Comparison of ENCODE assay signal across 10 cellular contexts in the genomic region with DNA sequence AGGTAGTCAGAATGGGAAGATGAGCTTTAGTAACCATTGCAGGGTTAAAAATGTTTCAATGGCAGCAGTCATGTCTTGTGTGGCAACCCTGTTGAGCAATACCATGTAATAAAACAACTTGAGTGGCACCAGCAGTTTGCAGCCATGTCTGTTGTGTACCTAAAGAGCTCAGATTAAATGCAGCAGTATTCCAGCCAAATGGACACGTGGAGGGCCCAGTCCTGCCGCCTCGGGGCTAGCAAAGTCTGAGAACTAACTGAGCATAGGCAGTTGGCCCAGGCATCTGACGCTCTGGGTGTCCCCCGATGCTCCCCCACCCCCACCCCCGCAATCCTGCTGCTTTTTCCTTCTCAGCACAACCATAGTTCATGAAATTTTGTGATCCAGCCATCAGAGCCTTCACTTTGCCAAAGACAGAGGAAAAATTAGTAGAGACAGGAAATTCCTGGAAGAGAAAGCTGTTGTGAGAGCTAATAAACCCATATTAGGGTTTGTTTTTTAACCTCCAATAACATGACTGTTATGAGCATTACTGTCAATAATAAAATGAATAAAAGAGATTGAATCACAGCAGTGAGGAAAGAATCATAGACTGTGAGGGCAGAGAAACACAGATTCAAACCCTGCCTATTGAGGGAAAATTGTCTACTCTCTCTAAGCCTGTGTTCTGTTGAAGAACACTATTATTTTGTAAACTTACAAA.
DNase-seq lines count a peak whose midpoint lies in the region; ATAC-seq, FAIRE-seq and TF ChIP-seq lines count a peak whose summit lies in the region.
"Had no signal": no experiment of that assay in that cellular context is flagged by ENCODE, and none has a peak within 500 bp of the region (broad histone marks: within the 10 kb centered on the region; RNA-seq: fewer than 3 reads in every experiment).

No MANE protein-coding gene starts in this region.

- CTCF ChIA-PET in endothelial cell of umbilical vein (lab: Charles Lee): interaction anchor here (0.6 to 1.4 kb wide), 4 partner anchors 16 to 884 kb away, joined by 3 read pairs; no protein-coding TSS in a partner anchor

- POLR2A ChIA-PET in endothelial cell of umbilical vein (lab: Charles Lee): no interaction called here

- H3K36me3 ChIP-seq in endothelial cell of umbilical vein (ENCODE audit: control insufficient read depth in 2 of 2, extremely low read depth in 1 of 2, insufficient read depth in 2 of 2, low read length in 2 of 2): no peaks in the 10 kb centered on the region

- no peak overlapping the region for H3K4me3 ChIP-seq in endothelial cell of umbilical vein (replicated peaks in 1 of 3; ENCODE audit: insufficient read depth in 1 of 3, low read depth in 1 of 3, low read length in 3 of 3)

- intact Hi-C loops in endothelial cell of umbilical vein (cut with micrococcal nuclease): no loop called here

- no peak for FAIRE-seq in endothelial cell of umbilical vein (lab: Jason Lieb, UNC)
- FAIRE-seq: astrocyte, islet of Langerhans had no signal

- no peak overlapping the region for H3K9ac ChIP-seq in endothelial cell of umbilical vein (replicated peaks; ENCODE audit: extremely low read depth, insufficient read depth, low read length)

- dilution Hi-C loops in endothelial cell of umbilical vein (cut with MboI; ENCODE audit: extremely low pct_ligation_motif_present, low sequenced_read_pairs): no loop called here

- no peak for TF ChIP-seq POLR2A in endothelial cell of umbilical vein (IDR thresholded peaks at IDR 0.05; ENCODE audit: low read depth, low read length)

- TF ChIP-seq CTCF in endothelial cell of umbilical vein (IDR thresholded peaks at IDR 0.05; ENCODE audit: extremely low read depth in 1 of 2, insufficient read depth in 1 of 2, low read depth in 1 of 2, low read length in 2 of 2): no peak
- TF ChIP-seq CTCF in omental fat pad (IDR thresholded peaks at IDR 0.05): no peak

- H2AFZ ChIP-seq in endothelial cell of umbilical vein (ENCODE audit: low read depth, low read length): peak overlapping the region; percentile 83

- H3K27me3 ChIP-seq in endothelial cell of umbilical vein (ENCODE audit: control insufficient read depth in 2 of 2, insufficient read depth in 2 of 2, low read length in 2 of 2): no peaks in the 10 kb centered on the region

- H4K20me1 ChIP-seq in endothelial cell of umbilical vein (replicated peaks; ENCODE audit: control insufficient read depth, extremely low read depth, insufficient read depth, low read length): no peaks in the 10 kb centered on the region

- ATAC-seq in omental fat pad (ENCODE audit: low FRiP score) (peak; percentile 39), GM21529 (IDR thresholded peaks at IDR 0.05; ENCODE audit: unreplicated experiment) (no peak), HG02884 (IDR thresholded peaks at IDR 0.05; ENCODE audit: unreplicated experiment) (no peak)

- peak; percentile 2 for DNase-seq in Ammon's horn (ENCODE audit: low spot score)
- DNase-seq in NCI-H748 treated with DMSO at 0.1 percent for 48 hours (lab: John Stamatoyannopoulos, UW): peak; percentile 19
- DNase-seq in endothelial cell of umbilical vein (ENCODE audit: low read depth, low spot score): peak; percentile 45
- DNase-seq in omental fat pad (ENCODE audit: low spot score): peak; percentile 25
- no peak for DNase-seq in kidney glomerular epithelial cell (lab: John Stamatoyannopoulos, UW)
- DNase-seq in AG08395 (ENCODE audit: low spot score): no peak

- H3K4me1 ChIP-seq in endothelial cell of umbilical vein (ENCODE audit: control insufficient read depth, extremely low read depth, insufficient read depth, low read length): no peaks in the 10 kb centered on the region

- no peak overlapping the region for H3K4me2 ChIP-seq in endothelial cell of umbilical vein (ENCODE audit: insufficient read depth, low read length)

- no peak overlapping the region for H3K27ac ChIP-seq in endothelial cell of umbilical vein (ENCODE audit: insufficient read depth, low read depth, low read length)

- H3K9me1 ChIP-seq in endothelial cell of umbilical vein (replicated peaks; ENCODE audit: control insufficient read depth, extremely low read depth, insufficient read depth, low read length): no peaks in the 10 kb centered on the region

- H3K79me2 ChIP-seq in endothelial cell of umbilical vein (ENCODE audit: control insufficient read depth, insufficient read depth, low read length): no peaks in the 10 kb centered on the region

- BruUV-seq in endothelial cell of umbilical vein (replicated peaks; lab: Mats Ljungman, UMichigan): no TSS peak

- H3K9me3 ChIP-seq in endothelial cell of umbilical vein (replicated peaks; ENCODE audit: control insufficient read depth, insufficient read depth, low read length): no peaks in the 10 kb centered on the region

TF ChIP-seq in endothelial cell of umbilical vein, 7 proteins besides CTCF, POLR2A, EP300 and RAD21:
- TF ChIP-seq EZH2 (IDR thresholded peaks at IDR 0.05; ENCODE audit: borderline replicate concordance, low read depth, low read length, severe bottlenecking): no peak
- no peak for TF ChIP-seq POLR2AphosphoS5 (IDR thresholded peaks at IDR 0.05; ENCODE audit: insufficient read depth, low read depth, low read length)
- TF ChIP-seq FOS (IDR thresholded peaks at IDR 0.05; ENCODE audit: borderline replicate concordance, insufficient read depth, low read length): no peak
- TF ChIP-seq JUN (IDR thresholded peaks at IDR 0.05; ENCODE audit: borderline replicate concordance, insufficient read depth, insufficient read length, low read depth): no peak
- no peak for TF ChIP-seq MYC (IDR thresholded peaks at IDR 0.05; ENCODE audit: low read depth, low read length)
- TF ChIP-seq MAX (IDR thresholded peaks at IDR 0.05; ENCODE audit: insufficient read depth, insufficient read length): no peak
- no peak for TF ChIP-seq GATA2 (IDR thresholded peaks at IDR 0.05; ENCODE audit: insufficient read depth, insufficient read length, low read depth, low read length)
TF ChIP-seq in endothelial cell of umbilical vein: peak in this region for 0.

Comparison
In these comparisons a context has a peak if more than half of its experiments do, and no peak if none do; other contexts are left out.
1. DNase-seq: peak in Ammon's horn (single experiment), NCI-H748 treated with DMSO at 0.1 percent for 48 hours (single experiment), endothelial cell of umbilical vein (single experiment) and omental fat pad (single experiment); none in kidney glomerular epithelial cell (single experiment) and AG08395 (single experiment).